In the genomic region with DNA sequence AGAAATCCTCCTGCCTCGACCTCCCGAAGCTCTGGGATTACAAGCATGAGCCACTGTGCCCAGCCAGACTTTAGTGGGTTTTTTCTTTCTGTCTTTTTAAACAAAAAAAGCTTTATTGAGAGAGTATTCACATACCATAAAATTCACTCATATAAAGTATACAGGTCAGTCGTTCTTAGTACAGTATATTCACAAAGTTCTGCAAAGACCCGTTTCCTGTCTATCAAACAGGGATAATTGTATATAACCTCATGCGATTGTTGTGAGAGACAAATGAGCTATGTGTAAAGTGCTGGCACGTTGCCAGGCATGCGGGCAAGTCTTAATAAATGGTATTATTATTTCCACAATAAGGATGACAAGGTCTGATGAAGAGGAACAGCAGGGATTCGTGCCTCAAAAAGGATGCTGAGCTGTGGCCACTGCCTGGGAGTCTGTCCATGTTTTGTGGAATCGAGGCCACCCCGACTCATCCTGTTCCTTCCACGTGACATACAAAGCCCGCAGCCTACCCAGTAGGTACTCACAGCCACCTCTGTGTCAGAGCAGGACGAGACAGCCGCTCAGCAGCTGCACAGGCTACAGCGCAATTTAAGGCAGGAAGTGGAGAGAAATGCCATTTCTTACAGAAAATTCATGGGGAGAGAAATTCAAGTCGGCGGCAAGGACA, we compare ENCODE assay signal across 8 cellular contexts. TPM values are rescaled to one million over a fixed set of nuclear protein-coding genes. Genes with fewer than 3 reads are reported as not detected.
A peak's percentile ranks its signal among the peaks of the same experiment; 100 is the strongest.
DNase-seq lines count a peak whose midpoint lies in the region; ATAC-seq, FAIRE-seq and TF ChIP-seq lines count a peak whose summit lies in the region.

No MANE protein-coding gene starts in this region.

- no peak overlapping the region for H2BK120ac ChIP-seq in neuronal stem cell (ENCODE audit: low read depth, low read length)

- no peak overlapping the region for H3K18ac ChIP-seq in neuronal stem cell (ENCODE audit: low read length)

- H3K27me3 ChIP-seq in neuronal stem cell (ENCODE audit: control insufficient read depth in 3 of 3, insufficient read depth in 3 of 3, low read depth in 1 of 3, low read length in 3 of 3) = peaks cover 0 to 36% (median 0%) of the 10 kb centered on the region in 3 experiments

- no peak overlapping the region for H3K9ac ChIP-seq in neuronal stem cell (ENCODE audit: low read depth, low read length, poor library complexity)

- FAIRE-seq in H54 (lab: Jason Lieb, UNC) = no peak

- no peaks in the 10 kb centered on the region for H3K36me3 ChIP-seq in neuronal stem cell (replicated peaks in 1 of 2; ENCODE audit: control insufficient read depth in 2 of 2, insufficient read depth in 2 of 2, low read length in 2 of 2)

- H3K27ac ChIP-seq in neuronal stem cell (replicated peaks; ENCODE audit: low read length) = no peak overlapping the region

- peak overlapping the region; percentile 82 for H2AFZ ChIP-seq in neuronal stem cell (ENCODE audit: low read length)

- H3K4ac ChIP-seq in neuronal stem cell (ENCODE audit: low read length) = no peak overlapping the region

- H3K79me1 ChIP-seq in neuronal stem cell (ENCODE audit: low read depth, low read length) = no peaks in the 10 kb centered on the region

- no peak overlapping the region for H4K8ac ChIP-seq in neuronal stem cell (ENCODE audit: low read depth, low read length)

- no peak overlapping the region for H4K91ac ChIP-seq in neuronal stem cell (ENCODE audit: low read depth, low read length, poor library complexity)

- TF ChIP-seq POLR2A in H54 (IDR thresholded peaks at IDR 0.05; ENCODE audit: low read depth, low read length) = no peak

- no CpG with 5 or more reads among the region's 17 CpGs for WGBS in neuronal stem cell (ENCODE audit: extremely low coverage in 2 of 2, insufficient read length in 2 of 2, insufficient replicate concordance in 1 of 2), 2 donors

- H2BK5ac ChIP-seq in neuronal stem cell (ENCODE audit: low read length) = no peak overlapping the region

- peak; percentile 78 for DNase-seq in H54 (ENCODE audit: insufficient read length, low spot score)
- peak; percentile 73 for DNase-seq in NCI-H774 (lab: John Stamatoyannopoulos, UW)
- DNase-seq in activated T-helper 1 cell treated with Interleukin-2 at 50 U/mL for 16 hours (ENCODE audit: low read depth) = peak; percentile 9
- no peak for DNase-seq in neuronal stem cell (ENCODE audit: low spot score)
- no peak for DNase-seq in LoVo (ENCODE audit: low spot score)

- H3K9me3 ChIP-seq in neuronal stem cell (replicated peaks in 1 of 2; ENCODE audit: control insufficient read depth in 2 of 2, insufficient read depth in 1 of 2, low read depth in 1 of 2, low read length in 2 of 2) = no peaks in the 10 kb centered on the region

- ATAC-seq in GM18520 (IDR thresholded peaks at IDR 0.05; ENCODE audit: unreplicated experiment) (no peak), HG03354 (IDR thresholded peaks at IDR 0.05; ENCODE audit: poor library complexity, severe bottlenecking, unreplicated experiment) (no peak), HG03439 (IDR thresholded peaks at IDR 0.05; ENCODE audit: unreplicated experiment) (no peak)

- H3K4me2 ChIP-seq in neuronal stem cell (ENCODE audit: insufficient read depth, low read length, poor library complexity, severe bottlenecking) = no peak overlapping the region

- H3K14ac ChIP-seq in neuronal stem cell (ENCODE audit: low read length) = no peak overlapping the region

- H3K23ac ChIP-seq in neuronal stem cell (ENCODE audit: low read depth, low read length, poor library complexity) = no peak overlapping the region

- H2BK15ac ChIP-seq in neuronal stem cell (ENCODE audit: low read length) = no peak overlapping the region

- H2AK5ac ChIP-seq in neuronal stem cell (ENCODE audit: low read depth, low read length) = no peak overlapping the region

- peaks cover 2 to 3% of the 10 kb centered on the region in 2 donors for H3K4me1 ChIP-seq in neuronal stem cell (ENCODE audit: control insufficient read depth in 2 of 2, insufficient read depth in 1 of 2, low read depth in 1 of 2, low read length in 2 of 2)

- no peak overlapping the region for H3K4me3 ChIP-seq in neuronal stem cell (ENCODE audit: low read length in 2 of 2)

- no peak overlapping the region for H2BK12ac ChIP-seq in neuronal stem cell (ENCODE audit: low read length)

RNA-seq across cellular contexts. Expression of a gene that starts 51.7 kb away (rescaled TPM):
- 3.5 TPM for polyA plus RNA-seq in neuronal stem cell (2013, experiment 1 of 2)
- 3.6 TPM for polyA plus RNA-seq in neuronal stem cell (2013, experiment 2 of 2)

RNA-seq across cellular contexts. Expression of a gene that starts 57.5 kb away (rescaled TPM):
- 14.3 TPM for polyA plus RNA-seq in neuronal stem cell (2013, experiment 1 of 2)
- polyA plus RNA-seq in neuronal stem cell (2013, experiment 2 of 2) = 14.5 TPM

Comparison
In these comparisons a context has a peak if more than half of its experiments do, and no peak if none do; other contexts are left out.
1. DNase-seq: peak in H54 (single experiment), NCI-H774 (single experiment) and activated T-helper 1 cell treated with Interleukin-2 at 50 U/mL for 16 hours (single experiment); none in neuronal stem cell (single experiment) and LoVo (single experiment).